1 cellular context compared by ENCODE assay signal in genomic region chr19:6737284-6737872, GRCh38.
TF ChIP-seq lines count a peak whose summit lies in the region.

Gene GPR108, minus strand, starts transcription at chr19:6737580. Its CDS starts 4 bp downstream, at chr19:6737576.

TF ChIP-seq in HepG2, 621 proteins besides CTCF, POLR2A, EP300 and RAD21 (continued from another document and continues in another):
- TF ChIP-seq ZNF704 (CRISPR knock-in tag; IDR thresholded peaks at IDR 0.05; ENCODE audit: borderline replicate concordance): no peak
- TF ChIP-seq ZNF652 (CRISPR knock-in tag; IDR thresholded peaks at IDR 0.05; ENCODE audit: borderline replicate concordance, low read depth): no peak
- TF ChIP-seq ZNF350 (CRISPR knock-in tag; IDR thresholded peaks at IDR 0.05; ENCODE audit: borderline replicate concordance, low read depth): peak; percentile 11; the same call in 1 of the 2 replicates
- TF ChIP-seq ZNF788 (CRISPR knock-in tag; IDR thresholded peaks at IDR 0.05; ENCODE audit: borderline replicate concordance): peak; percentile 60
- TF ChIP-seq ZNF230 (CRISPR knock-in tag; IDR thresholded peaks at IDR 0.05): no peak
- peak; percentile 81 for TF ChIP-seq ARID3A (IDR thresholded peaks at IDR 0.05; ENCODE audit: low read depth, low read length)
- TF ChIP-seq IRF2 (CRISPR knock-in tag; IDR thresholded peaks at IDR 0.05): no peak
- TF ChIP-seq, protein P1, sequence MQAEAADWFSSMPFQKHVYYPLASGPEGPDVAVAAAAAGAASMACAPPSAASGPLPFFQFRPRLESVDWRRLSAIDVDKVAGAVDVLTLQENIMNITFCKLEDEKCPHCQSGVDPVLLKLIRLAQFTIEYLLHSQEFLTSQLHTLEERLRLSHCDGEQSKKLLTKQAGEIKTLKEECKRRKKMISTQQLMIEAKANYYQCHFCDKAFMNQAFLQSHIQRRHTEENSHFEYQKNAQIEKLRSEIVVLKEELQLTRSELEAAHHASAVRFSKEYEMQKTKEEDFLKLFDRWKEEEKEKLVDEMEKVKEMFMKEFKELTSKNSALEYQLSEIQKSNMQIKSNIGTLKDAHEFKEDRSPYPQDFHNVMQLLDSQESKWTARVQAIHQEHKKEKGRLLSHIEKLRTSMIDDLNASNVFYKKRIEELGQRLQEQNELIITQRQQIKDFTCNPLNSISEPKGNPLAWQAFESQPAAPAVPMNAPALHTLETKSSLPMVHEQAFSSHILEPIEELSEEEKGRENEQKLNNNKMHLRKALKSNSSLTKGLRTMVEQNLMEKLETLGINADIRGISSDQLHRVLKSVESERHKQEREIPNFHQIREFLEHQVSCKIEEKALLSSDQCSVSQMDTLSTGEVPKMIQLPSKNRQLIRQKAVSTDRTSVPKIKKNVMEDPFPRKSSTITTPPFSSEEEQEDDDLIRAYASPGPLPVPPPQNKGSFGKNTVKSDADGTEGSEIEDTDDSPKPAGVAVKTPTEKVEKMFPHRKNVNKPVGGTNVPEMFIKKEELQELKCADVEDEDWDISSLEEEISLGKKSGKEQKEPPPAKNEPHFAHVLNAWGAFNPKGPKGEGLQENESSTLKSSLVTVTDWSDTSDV (CRISPR knock-in tag; IDR thresholded peaks at IDR 0.05): no peak
- no peak for TF ChIP-seq FOXO1 (CRISPR knock-in tag; IDR thresholded peaks at IDR 0.05)
- no peak for TF ChIP-seq RARA (CRISPR knock-in tag; IDR thresholded peaks at IDR 0.05)
- TF ChIP-seq MYPOP (CRISPR knock-in tag; IDR thresholded peaks at IDR 0.05): no peak
- TF ChIP-seq BCL6 (CRISPR knock-in tag; IDR thresholded peaks at IDR 0.05): no peak; the same call in none of the 2 replicates
- TF ChIP-seq JUN (CRISPR knock-in tag; IDR thresholded peaks at IDR 0.05): no peak
- no peak for TF ChIP-seq ZNF124 (CRISPR knock-in tag; IDR thresholded peaks at IDR 0.05)
- TF ChIP-seq MEF2D (CRISPR knock-in tag; IDR thresholded peaks at IDR 0.05): no peak; the same call in 1 of the 2 replicates
- TF ChIP-seq ZNF34 (CRISPR knock-in tag; IDR thresholded peaks at IDR 0.05; ENCODE audit: borderline replicate concordance): no peak
- TF ChIP-seq ZSCAN30 (CRISPR knock-in tag; IDR thresholded peaks at IDR 0.05): no peak
- no peak for TF ChIP-seq ZNF510 (CRISPR knock-in tag; IDR thresholded peaks at IDR 0.05; ENCODE audit: low read depth)
- peak; percentile 44 for TF ChIP-seq YY1 (IDR thresholded peaks at IDR 0.05; ENCODE audit: insufficient read depth, insufficient replicate concordance, low read depth, low read length)
- no peak for TF ChIP-seq RNF219 (CRISPR knock-in tag; IDR thresholded peaks at IDR 0.05)
- TF ChIP-seq, protein P2, sequence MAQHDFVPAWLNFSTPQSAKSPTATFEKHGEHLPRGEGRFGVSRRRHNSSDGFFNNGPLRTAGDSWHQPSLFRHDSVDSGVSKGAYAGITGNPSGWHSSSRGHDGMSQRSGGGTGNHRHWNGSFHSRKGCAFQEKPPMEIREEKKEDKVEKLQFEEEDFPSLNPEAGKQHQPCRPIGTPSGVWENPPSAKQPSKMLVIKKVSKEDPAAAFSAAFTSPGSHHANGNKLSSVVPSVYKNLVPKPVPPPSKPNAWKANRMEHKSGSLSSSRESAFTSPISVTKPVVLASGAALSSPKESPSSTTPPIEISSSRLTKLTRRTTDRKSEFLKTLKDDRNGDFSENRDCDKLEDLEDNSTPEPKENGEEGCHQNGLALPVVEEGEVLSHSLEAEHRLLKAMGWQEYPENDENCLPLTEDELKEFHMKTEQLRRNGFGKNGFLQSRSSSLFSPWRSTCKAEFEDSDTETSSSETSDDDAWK (CRISPR knock-in tag; IDR thresholded peaks at IDR 0.05): no peak
- TF ChIP-seq ZNF441 (CRISPR knock-in tag; IDR thresholded peaks at IDR 0.05; ENCODE audit: borderline replicate concordance): no peak
- TF ChIP-seq HNF1A (IDR thresholded peaks at IDR 0.05; ENCODE audit: low read depth): no peak
- no peak for TF ChIP-seq HNF1A (CRISPR knock-in tag; IDR thresholded peaks at IDR 0.05; ENCODE audit: borderline replicate concordance)
- TF ChIP-seq, protein P3, sequence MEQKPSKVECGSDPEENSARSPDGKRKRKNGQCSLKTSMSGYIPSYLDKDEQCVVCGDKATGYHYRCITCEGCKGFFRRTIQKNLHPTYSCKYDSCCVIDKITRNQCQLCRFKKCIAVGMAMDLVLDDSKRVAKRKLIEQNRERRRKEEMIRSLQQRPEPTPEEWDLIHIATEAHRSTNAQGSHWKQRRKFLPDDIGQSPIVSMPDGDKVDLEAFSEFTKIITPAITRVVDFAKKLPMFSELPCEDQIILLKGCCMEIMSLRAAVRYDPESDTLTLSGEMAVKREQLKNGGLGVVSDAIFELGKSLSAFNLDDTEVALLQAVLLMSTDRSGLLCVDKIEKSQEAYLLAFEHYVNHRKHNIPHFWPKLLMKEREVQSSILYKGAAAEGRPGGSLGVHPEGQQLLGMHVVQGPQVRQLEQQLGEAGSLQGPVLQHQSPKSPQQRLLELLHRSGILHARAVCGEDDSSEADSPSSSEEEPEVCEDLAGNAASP (CRISPR knock-in tag; IDR thresholded peaks at IDR 0.05; ENCODE audit: borderline replicate concordance): no peak
- 0 out of 2 replicates have a peak, but pooled peaks have one; percentile 37 for TF ChIP-seq SRF (IDR thresholded peaks at IDR 0.05; ENCODE audit: low read depth, low read length)
- no peak for TF ChIP-seq ZNF451 (CRISPR knock-in tag; IDR thresholded peaks at IDR 0.05)
- TF ChIP-seq SPEN (CRISPR knock-in tag; IDR thresholded peaks at IDR 0.05; ENCODE audit: low read depth): 0 out of 2 replicates have a peak, but pooled peaks have one; percentile 58
- no peak for TF ChIP-seq ZNF891 (CRISPR knock-in tag; IDR thresholded peaks at IDR 0.05)
- TF ChIP-seq PHF20 (CRISPR knock-in tag; IDR thresholded peaks at IDR 0.05): peak; percentile 24; the same call in 1 of the 2 replicates
- TF ChIP-seq SP5 (CRISPR knock-in tag; IDR thresholded peaks at IDR 0.05; ENCODE audit: borderline replicate concordance, low read depth): no peak
- no peak for TF ChIP-seq ZFP82 (CRISPR knock-in tag; IDR thresholded peaks at IDR 0.05; ENCODE audit: borderline replicate concordance)
- no peak for TF ChIP-seq ZBTB2 (CRISPR knock-in tag; IDR thresholded peaks at IDR 0.05; ENCODE audit: low read depth)
- no peak for TF ChIP-seq MLLT10 (CRISPR knock-in tag; IDR thresholded peaks at IDR 0.05)
- TF ChIP-seq SETDB1 (CRISPR knock-in tag; IDR thresholded peaks at IDR 0.05; ENCODE audit: borderline replicate concordance): no peak
- TF ChIP-seq, protein P4, sequence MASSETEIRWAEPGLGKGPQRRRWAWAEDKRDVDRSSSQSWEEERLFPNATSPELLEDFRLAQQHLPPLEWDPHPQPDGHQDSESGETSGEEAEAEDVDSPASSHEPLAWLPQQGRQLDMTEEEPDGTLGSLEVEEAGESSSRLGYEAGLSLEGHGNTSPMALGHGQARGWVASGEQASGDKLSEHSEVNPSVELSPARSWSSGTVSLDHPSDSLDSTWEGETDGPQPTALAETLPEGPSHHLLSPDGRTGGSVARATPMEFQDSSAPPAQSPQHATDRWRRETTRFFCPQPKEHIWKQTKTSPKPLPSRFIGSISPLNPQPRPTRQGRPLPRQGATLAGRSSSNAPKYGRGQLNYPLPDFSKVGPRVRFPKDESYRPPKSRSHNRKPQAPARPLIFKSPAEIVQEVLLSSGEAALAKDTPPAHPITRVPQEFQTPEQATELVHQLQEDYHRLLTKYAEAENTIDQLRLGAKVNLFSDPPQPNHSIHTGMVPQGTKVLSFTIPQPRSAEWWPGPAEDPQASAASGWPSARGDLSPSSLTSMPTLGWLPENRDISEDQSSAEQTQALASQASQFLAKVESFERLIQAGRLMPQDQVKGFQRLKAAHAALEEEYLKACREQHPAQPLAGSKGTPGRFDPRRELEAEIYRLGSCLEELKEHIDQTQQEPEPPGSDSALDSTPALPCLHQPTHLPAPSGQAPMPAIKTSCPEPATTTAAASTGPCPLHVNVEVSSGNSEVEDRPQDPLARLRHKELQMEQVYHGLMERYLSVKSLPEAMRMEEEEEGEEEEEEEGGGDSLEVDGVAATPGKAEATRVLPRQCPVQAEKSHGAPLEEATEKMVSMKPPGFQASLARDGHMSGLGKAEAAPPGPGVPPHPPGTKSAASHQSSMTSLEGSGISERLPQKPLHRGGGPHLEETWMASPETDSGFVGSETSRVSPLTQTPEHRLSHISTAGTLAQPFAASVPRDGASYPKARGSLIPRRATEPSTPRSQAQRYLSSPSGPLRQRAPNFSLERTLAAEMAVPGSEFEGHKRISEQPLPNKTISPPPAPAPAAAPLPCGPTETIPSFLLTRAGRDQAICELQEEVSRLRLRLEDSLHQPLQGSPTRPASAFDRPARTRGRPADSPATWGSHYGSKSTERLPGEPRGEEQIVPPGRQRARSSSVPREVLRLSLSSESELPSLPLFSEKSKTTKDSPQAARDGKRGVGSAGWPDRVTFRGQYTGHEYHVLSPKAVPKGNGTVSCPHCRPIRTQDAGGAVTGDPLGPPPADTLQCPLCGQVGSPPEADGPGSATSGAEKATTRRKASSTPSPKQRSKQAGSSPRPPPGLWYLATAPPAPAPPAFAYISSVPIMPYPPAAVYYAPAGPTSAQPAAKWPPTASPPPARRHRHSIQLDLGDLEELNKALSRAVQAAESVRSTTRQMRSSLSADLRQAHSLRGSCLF (CRISPR knock-in tag; IDR thresholded peaks at IDR 0.05; ENCODE audit: borderline replicate concordance): no peak
